23 cellular contexts compared by ENCODE assay signal in the genomic region with DNA sequence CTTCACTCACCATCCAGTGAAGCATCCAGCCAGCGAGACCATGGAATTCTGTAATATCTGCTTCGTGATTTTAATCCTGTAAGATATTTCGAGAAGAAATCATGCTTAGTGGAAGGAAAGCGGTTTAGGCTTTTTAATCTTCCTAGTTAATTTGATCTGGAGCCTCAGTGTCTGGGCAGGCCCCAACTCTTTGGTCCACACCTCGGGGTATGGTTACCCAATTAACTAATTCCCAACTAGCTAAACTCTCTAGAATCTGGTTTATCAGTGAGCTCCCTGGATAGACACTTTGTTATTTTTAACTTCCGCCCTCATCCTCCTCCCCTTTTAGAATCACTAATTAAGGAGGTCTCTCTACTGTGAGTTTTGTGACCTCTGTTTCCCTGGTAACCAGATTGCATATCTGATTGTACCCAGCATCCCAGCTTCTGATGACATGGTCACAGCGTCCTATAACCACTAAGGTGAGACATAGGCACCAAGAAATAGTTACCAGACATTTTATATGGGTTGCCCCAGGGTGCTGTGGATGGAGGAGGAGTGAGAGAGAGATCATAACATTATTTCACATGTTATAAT.
DNase-seq lines count a peak whose midpoint lies in the region; ATAC-seq, FAIRE-seq and TF ChIP-seq lines count a peak whose summit lies in the region.
"Had no signal": no experiment of that assay in that cellular context is flagged by ENCODE, and none has a peak within 500 bp of the region (broad histone marks: within the 10 kb centered on the region; RNA-seq: fewer than 3 reads in every experiment).

No MANE protein-coding gene starts in this region.

- no peak overlapping the region for H2AFZ ChIP-seq in K562 (ENCODE audit: low read depth, low read length)

- POLR2A ChIA-PET in HEK293 (lab: Yijun Ruan, JAX): no interaction called here
- POLR2A ChIA-PET in K562 (lab: Yijun Ruan, JAX): no interaction called here

- in situ Hi-C loops in K562 (cut with MboI): no loop called here

- H3K36me3 ChIP-seq in HEK293 (ENCODE audit: control insufficient read depth in 2 of 2, insufficient read depth in 1 of 2, low read length in 2 of 2) (no peaks in the 10 kb centered on the region), K562 (ENCODE audit: control insufficient read depth, insufficient read depth, low read length) (no peaks in the 10 kb centered on the region), esophagus squamous epithelium (no peaks in the 10 kb centered on the region)
- H3K36me3 ChIP-seq: Peyer's patch had no signal

- no peaks in the 10 kb centered on the region for H3K9me1 ChIP-seq in K562 (ENCODE audit: control insufficient read depth, insufficient read depth, low read length)

- CTCF ChIA-PET in HEK293 (lab: Yijun Ruan, JAX): no interaction called here
- CTCF ChIA-PET in K562 (lab: Yijun Ruan, JAX; ENCODE audit: low intra/inter-chr PET ratio): no interaction called here

- H3K9ac ChIP-seq in K562 (ENCODE audit: insufficient read depth in 1 of 2, low read depth in 2 of 2, low read length in 2 of 2): no peak overlapping the region
- H3K9ac ChIP-seq: KMS-11 had no signal

- H3K4me1 ChIP-seq in HEK293 (ENCODE audit: control insufficient read depth, insufficient read depth, low read length) (no peaks in the 10 kb centered on the region), K562 (replicated peaks in 1 of 2; ENCODE audit: control insufficient read depth in 2 of 2, insufficient read depth in 2 of 2, low read length in 2 of 2) (no peaks in the 10 kb centered on the region), esophagus squamous epithelium (peaks cover 0 to 11% (median 0%) of the 10 kb centered on the region in 3 donors)
- H3K4me1 ChIP-seq: Peyer's patch had no signal

- TF ChIP-seq POLR2A in K562 (conservative IDR thresholded peaks at IDR 0.05) (no peak), esophagus squamous epithelium (IDR thresholded peaks at IDR 0.05) (no peak)

- TF ChIP-seq RAD21 in K562 (CRISPR knock-in tag; conservative IDR thresholded peaks at IDR 0.05 in 1 of 2, IDR thresholded peaks at IDR 0.05 in 1 of 2): no peak

- 0% methylated on average over 7 of the region's 7 CpGs for WGBS in K562 (ENCODE audit: insufficient coverage, low coverage, missing lambda C conversion rate)
- 77 to 86% methylated on average over 7 of the region's 7 CpGs for WGBS in esophagus squamous epithelium, 2 donors

- H3K4me2 ChIP-seq in K562 (ENCODE audit: insufficient read depth, low read length): no peak overlapping the region
- H3K4me2 ChIP-seq: KMS-11 had no signal

- BruUV-seq in K562 (replicated peaks; lab: Mats Ljungman, UMichigan): no TSS peak

- TF ChIP-seq CTCF in D721Med (IDR thresholded peaks at IDR 0.05; ENCODE audit: insufficient read depth, missing control alignments): no peak
- TF ChIP-seq CTCF in HEK293 (tag by site-specific recombination; IDR thresholded peaks at IDR 0.05): no peak
- no peak for TF ChIP-seq CTCF in K562 (IDR thresholded peaks at IDR 0.05 in 2 of 3, conservative IDR thresholded peaks at IDR 0.05 in 1 of 3; ENCODE audit: insufficient read depth in 2 of 3, low read depth in 1 of 3, low read length in 3 of 3)
- no peak for TF ChIP-seq CTCF in esophagus squamous epithelium (IDR thresholded peaks at IDR 0.05)

- intact Hi-C loops in K562 (cut with micrococcal nuclease) (no loop called here), esophagus squamous epithelium (cut with DNase I) (no loop called here)

- H4K20me1 ChIP-seq in K562 (replicated peaks; ENCODE audit: control insufficient read depth, insufficient read depth, low read length): no peaks in the 10 kb centered on the region

- H3K4me3 ChIP-seq in HEK293 (ENCODE audit: low read depth, low read length) (no peak overlapping the region), K562 (no peak overlapping the region), esophagus squamous epithelium (no peak overlapping the region)
- H3K4me3 ChIP-seq: Peyer's patch, SK-N-MC had no signal

- no peak for DNase-seq in D721Med (ENCODE audit: insufficient read length, low spot score)
- DNase-seq in K562 (ENCODE audit: extremely low read depth in 1 of 4, low spot score in 3 of 4): no peak
- peak; percentile 37 for DNase-seq in left kidney (ENCODE audit: low read depth, low spot score)
- no peak for DNase-seq in esophagus squamous epithelium (lab: John Stamatoyannopoulos, UW)
- DNase-seq: AML-193; DMS 273 treated with DMSO at 0.1 percent for 48 hours; DND-41; GOT3; NCI-H187; NCI-H345; NCI-H524 treated with DMSO at 0.1 percent for 48 hours; NK-92 treated with Interleukin-12 subunit alpha and Interleukin-12 subunit beta, amount 100 ng/mL, for 24 hours; Peyer's patch; T-cell had no signal

- ATAC-seq in K562 (no peak), HG02798 (IDR thresholded peaks at IDR 0.05; ENCODE audit: poor library complexity, unreplicated experiment) (no peak), HG03139 (IDR thresholded peaks at IDR 0.05; ENCODE audit: unreplicated experiment) (no peak), GM18511 (IDR thresholded peaks at IDR 0.05; ENCODE audit: unreplicated experiment) (no peak)
- ATAC-seq: HCT116, T-cell had no signal

- H3K27ac ChIP-seq in HEK293 (ENCODE audit: extremely low read depth, low read depth, low read length) (no peak overlapping the region), K562 (ENCODE audit: extremely low read depth, low read depth, low read length) (no peak overlapping the region), esophagus squamous epithelium (no peak overlapping the region)
- H3K27ac ChIP-seq: C4-2B, KMS-11, Peyer's patch, SK-N-MC had no signal

- FAIRE-seq in D721Med (lab: Jason Lieb, UNC): peak; percentile 73
- no peak for FAIRE-seq in K562 (lab: Jason Lieb, UNC)
- FAIRE-seq: GM19239 had no signal

- TF ChIP-seq EP300 in K562 (IDR thresholded peaks at IDR 0.05; ENCODE audit: low read length): no peak

- H3K79me2 ChIP-seq in K562 (ENCODE audit: control insufficient read depth, insufficient read depth, low read length): no peaks in the 10 kb centered on the region

- H3K27me3 ChIP-seq in K562 (ENCODE audit: control insufficient read depth in 2 of 2, insufficient read depth in 2 of 2, low read length in 2 of 2) (peaks cover 0 to 5% of the 10 kb centered on the region in 2 experiments; a peak in 2 of 5 replicates), esophagus squamous epithelium (no peaks in the 10 kb centered on the region)
- H3K27me3 ChIP-seq: Peyer's patch had no signal

- H3K9me3 ChIP-seq in HEK293 (ENCODE audit: control insufficient read depth, insufficient read depth, low read depth, low read length) (no peaks in the 10 kb centered on the region), K562 (replicated peaks; ENCODE audit: control insufficient read depth, insufficient read depth, low read depth, low read length) (no peaks in the 10 kb centered on the region), esophagus squamous epithelium (no peaks in the 10 kb centered on the region)
- H3K9me3 ChIP-seq: Peyer's patch had no signal

TF ChIP-seq in HEK293, 187 proteins besides CTCF, POLR2A, EP300 and RAD21:
- TF ChIP-seq SCRT2 (tag by site-specific recombination; IDR thresholded peaks at IDR 0.05) (no peak), OSR2 (tag by site-specific recombination; IDR thresholded peaks at IDR 0.05) (peak; percentile 26; the same call in 1 of the 2 replicates)
TF ChIP-seq in HEK293: peak in this region for 1.

TF ChIP-seq in K562, 482 proteins besides CTCF, POLR2A, EP300 and RAD21:
- TF ChIP-seq SP2 (IDR thresholded peaks at IDR 0.05; ENCODE audit: extremely low read depth, low read depth, low read length, poor library complexity, severe bottlenecking) (no peak), RFX1 (IDR thresholded peaks at IDR 0.05) (peak; percentile 35; the same call in 1 of the 2 replicates)
TF ChIP-seq in K562: peak in this region for 1.
